ENCODE assay signal across 10 cellular contexts in genomic region chr7:93036807-93037206, GRCh38.
A peak's percentile ranks its signal among the peaks of the same experiment; 100 is the strongest.
DNase-seq lines count a peak whose midpoint lies in the region; ATAC-seq and TF ChIP-seq lines count a peak whose summit lies in the region.
"Had no signal": no experiment of that assay in that cellular context is flagged by ENCODE, and none has a peak within 500 bp of the region (broad histone marks: within the 10 kb centered on the region; RNA-seq: fewer than 3 reads in every experiment).

No MANE protein-coding gene starts in this region.

- DNase-seq in GM12864 (ENCODE audit: low read depth) (peak; percentile 70), ascending aorta (ENCODE audit: low spot score in 2 of 2) (no peak), HK-2 (ENCODE audit: unreplicated experiment) (no peak), RKO (ENCODE audit: low spot score) (no peak), AG08395 (ENCODE audit: low spot score) (no peak)
- DNase-seq: stomach had no signal

- peaks cover under 1% of the 10 kb centered on the region for H3K9me3 Mint-ChIP-seq in activated T-helper 17 cell treated with anti-CD3 and anti-CD28 coated beads, Interleukin-2, amount 50 U/mL, for 72 hours

- intact Hi-C loops in ascending aorta (cut with DNase I) = no loop called here

- H3K27ac Mint-ChIP-seq in activated T-helper 17 cell treated with anti-CD3 and anti-CD28 coated beads, Interleukin-2, amount 50 U/mL, for 72 hours = peak overlapping the region; percentile 66

- H3K9me3 ChIP-seq in ascending aorta = no peaks in the 10 kb centered on the region

- no peak for TF ChIP-seq CTCF in GM12864 (IDR thresholded peaks at IDR 0.05; ENCODE audit: low read depth, low read length, missing control alignments)
- TF ChIP-seq CTCF in ascending aorta (IDR thresholded peaks at IDR 0.05) = no peak

- peak overlapping the region; percentile 43 for H3K4me3 Mint-ChIP-seq in activated T-helper 17 cell treated with anti-CD3 and anti-CD28 coated beads, Interleukin-2, amount 50 U/mL, for 72 hours

- no peak overlapping the region for H3K27ac ChIP-seq in ascending aorta
- H3K27ac ChIP-seq: cardiac muscle cell, stomach had no signal

- H3K4me1 ChIP-seq in ascending aorta = no peaks in the 10 kb centered on the region

- ATAC-seq in GM19328 (IDR thresholded peaks at IDR 0.05; ENCODE audit: unreplicated experiment) (peak; percentile 85), HG03066 (IDR thresholded peaks at IDR 0.05; ENCODE audit: low read depth, unreplicated experiment) (peak; percentile 79)
- peak; percentile 99 for ATAC-seq in activated T-helper 17 cell treated with anti-CD3 and anti-CD28 coated beads, Interleukin-2, amount 50 U/mL, for 72 hours (replicated peaks)

- no peaks in the 10 kb centered on the region for H3K27me3 Mint-ChIP-seq in activated T-helper 17 cell treated with anti-CD3 and anti-CD28 coated beads, Interleukin-2, amount 50 U/mL, for 72 hours

- peaks cover 14% of the 10 kb centered on the region for H3K4me1 Mint-ChIP-seq in activated T-helper 17 cell treated with anti-CD3 and anti-CD28 coated beads, Interleukin-2, amount 50 U/mL, for 72 hours

- H3K4me3 ChIP-seq in GM12864 (ENCODE audit: low read depth, low read length) (no peak overlapping the region), ascending aorta (no peak overlapping the region)
- H3K4me3 ChIP-seq: cardiac muscle cell, stomach had no signal

- no peaks in the 10 kb centered on the region for H3K36me3 ChIP-seq in ascending aorta
- H3K36me3 ChIP-seq: cardiac muscle cell, stomach had no signal

- H3K36me3 Mint-ChIP-seq in activated T-helper 17 cell treated with anti-CD3 and anti-CD28 coated beads, Interleukin-2, amount 50 U/mL, for 72 hours (ENCODE audit: low read depth) = no peaks in the 10 kb centered on the region

- no peaks in the 10 kb centered on the region for H3K27me3 ChIP-seq in ascending aorta
- H3K27me3 ChIP-seq: cardiac muscle cell, stomach had no signal
